9 cellular contexts compared by ENCODE assay signal in the genomic region with DNA sequence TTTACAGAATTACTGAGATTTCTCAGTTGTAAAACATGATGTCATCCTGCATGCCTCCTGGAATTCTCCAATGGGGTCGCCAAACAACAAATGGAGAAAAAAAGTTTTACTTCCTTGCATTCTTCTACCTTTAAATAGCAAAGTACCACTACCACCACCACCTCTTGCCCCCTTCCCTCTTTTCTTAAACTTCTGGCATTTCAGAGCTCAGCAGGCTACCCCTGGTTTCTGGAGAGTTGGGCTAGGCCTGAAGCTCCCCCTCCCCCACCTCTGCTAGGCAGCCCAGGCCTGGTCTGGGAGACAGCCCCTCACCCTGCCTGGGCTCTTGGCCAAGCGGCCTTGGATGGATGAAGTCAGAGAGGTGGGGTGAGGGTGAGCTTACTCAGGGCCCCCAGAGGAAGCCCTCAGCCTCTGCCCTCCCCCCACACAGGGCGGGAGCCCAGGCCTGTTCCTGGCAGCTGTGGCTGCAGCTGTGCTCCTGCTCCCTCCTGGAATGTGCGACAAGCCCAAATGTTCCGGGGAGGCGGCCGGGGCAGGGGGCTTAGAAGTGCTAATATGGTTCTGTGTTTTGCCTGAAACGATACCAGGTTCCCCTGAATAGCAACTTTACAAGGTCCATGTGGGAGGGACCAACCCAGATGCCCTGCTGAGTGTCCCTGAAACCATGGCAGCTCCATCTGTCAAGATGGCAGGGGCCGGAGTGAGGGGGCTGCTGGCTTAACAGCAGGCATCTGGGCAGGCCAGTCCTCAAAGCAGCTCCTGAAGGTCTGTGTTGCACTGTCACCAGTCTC. TPM values are rescaled to one million over a fixed set of nuclear protein-coding genes. Genes with fewer than 3 reads are reported as not detected.
DNase-seq lines count a peak whose midpoint lies in the region; ATAC-seq, FAIRE-seq and TF ChIP-seq lines count a peak whose summit lies in the region.
"Had no signal": no experiment of that assay in that cellular context is flagged by ENCODE, and none has a peak within 500 bp of the region (broad histone marks: within the 10 kb centered on the region; RNA-seq: fewer than 3 reads in every experiment).

No MANE protein-coding gene starts in this region.

- ATAC-seq in lower lobe of right lung (peak in 1 of 2 donors; percentile 38), GM18505 (IDR thresholded peaks at IDR 0.05; ENCODE audit: unreplicated experiment) (no peak), GM21423 (IDR thresholded peaks at IDR 0.05; ENCODE audit: unreplicated experiment) (no peak)
- ATAC-seq: HCT116 had no signal

- peaks cover 32% of the 10 kb centered on the region for H3K4me1 ChIP-seq in lower lobe of right lung
- peaks cover 8 to 26% of the 10 kb centered on the region in 2 donors for H3K4me1 ChIP-seq in thyroid gland
- peaks cover 0 to 3% of the 10 kb centered on the region in 2 donors for H3K4me1 ChIP-seq in small intestine (ENCODE audit: control insufficient read depth in 2 of 2, insufficient read depth in 1 of 2, low read depth in 1 of 2, low read length in 1 of 2)

- intact Hi-C loops in dorsolateral prefrontal cortex (cut with DNase I) = loop anchor here (10.0 kb wide), 2 partner anchors 138 to 158 kb away; no protein-coding TSS in a partner anchor
- intact Hi-C loops in lower lobe of right lung (cut with DNase I) = no loop called here
- intact Hi-C loops in thyroid gland (cut with DNase I) = loop anchor here (10.0 kb wide), 1 partner anchor 208 kb away; the partner anchor contains the start of gene OR2S2

- no peaks in the 10 kb centered on the region for H3K27me3 ChIP-seq in dorsolateral prefrontal cortex
- H3K27me3 ChIP-seq in lower lobe of right lung (ENCODE audit: low read depth) = no peaks in the 10 kb centered on the region
- H3K27me3 ChIP-seq in thyroid gland = no peaks in the 10 kb centered on the region
- H3K27me3 ChIP-seq in small intestine (ENCODE audit: control insufficient read depth in 2 of 2, insufficient read depth in 2 of 2, low read length in 2 of 2) = no peaks in the 10 kb centered on the region

- no peaks in the 10 kb centered on the region for H3K36me3 ChIP-seq in lower lobe of right lung
- no peaks in the 10 kb centered on the region for H3K36me3 ChIP-seq in thyroid gland
- H3K36me3 ChIP-seq in small intestine (ENCODE audit: control insufficient read depth in 2 of 2, insufficient read depth in 2 of 2, low read length in 2 of 2) = no peaks in the 10 kb centered on the region

- TF ChIP-seq CTCF in dorsolateral prefrontal cortex (IDR thresholded peaks at IDR 0.05 in 54 of 56, conservative IDR thresholded peaks at IDR 0.05 in 2 of 56; ENCODE audit: low read depth in 1 of 56, partially characterized antibody in 56 of 56) (peak in 1 of 56 donors; percentile 8), lower lobe of right lung (IDR thresholded peaks at IDR 0.05) (no peak), thyroid gland (IDR thresholded peaks at IDR 0.05) (no peak)

- H3K9me3 ChIP-seq in lower lobe of right lung (no peaks in the 10 kb centered on the region), thyroid gland (no peaks in the 10 kb centered on the region), small intestine (ENCODE audit: control insufficient read depth, low read depth) (no peaks in the 10 kb centered on the region)

- H3K27ac ChIP-seq in dorsolateral prefrontal cortex (peak overlapping the region in 58 of 59 donors; percentile 56 to 95 (median 86)), lower lobe of right lung (peak overlapping the region; percentile 69), thyroid gland (peak overlapping the region; percentile 42 to 84 (median 71)), small intestine (ENCODE audit: low read depth in 1 of 2, low read length in 1 of 2) (peak overlapping the region in 1 of 2 donors; percentile 73)

- WGBS in thyroid gland, 2 donors = 12 to 28% methylated on average over 4 to 8 of the region's 9 CpGs
- 51 to 84% (median 83%) methylated on average over 9 of the region's 9 CpGs for WGBS in small intestine, 3 donors

- no peak for FAIRE-seq in small intestine (lab: Jason Lieb, UNC)

- peak; percentile 92 for DNase-seq in LHCN-M2 (ENCODE audit: low read depth)
- DNase-seq in dorsolateral prefrontal cortex = peak in 6 of 10 donors; percentile 42 to 70 (median 60)
- no peak for DNase-seq in lower lobe of right lung
- peak; percentile 95 to 96 for DNase-seq in thyroid gland
- DNase-seq in NAMALWA (ENCODE audit: low spot score) = no peak
- no peak for DNase-seq in small intestine

- TF ChIP-seq POLR2A in thyroid gland (IDR thresholded peaks at IDR 0.05) = peak in 1 of 2 donors; percentile 17
- TF ChIP-seq POLR2A in GM18505 (IDR thresholded peaks at IDR 0.05; ENCODE audit: borderline replicate concordance, extremely low read depth, insufficient read depth, insufficient read length) = no peak

- H3K4me3 ChIP-seq in dorsolateral prefrontal cortex = peak overlapping the region in 1 of 59 donors; percentile 20
- H3K4me3 ChIP-seq in lower lobe of right lung = no peak overlapping the region
- H3K4me3 ChIP-seq in thyroid gland (replicated peaks in 1 of 3) = no peak overlapping the region
- H3K4me3 ChIP-seq in small intestine (ENCODE audit: low read depth in 1 of 2, low read length in 2 of 2) = no peak overlapping the region

RNA-seq across cellular contexts. Expression of gene CCIN, which starts 5.9 kb away (rescaled TPM):
- total RNA-seq in LHCN-M2 (2014; rRNA removed) (1.2 and 1.8 TPM in 2 replicates), dorsolateral prefrontal cortex (1 to 10 TPM in 12 of 120 experiments, under 1 TPM in 83, not detected in 25; 0.19 to 3.6 (median 0.52) TPM), lower lobe of right lung (0.18 TPM), thyroid gland (under 1 TPM in 1 of 4 donors, not detected in 3; 0.40 TPM)
- 2.2 TPM for polyA plus RNA-seq in LHCN-M2 (2012)
- under 1 TPM in 1 of 3 donors, not detected in 2; 0.04 TPM for polyA plus RNA-seq in small intestine

RNA-seq across cellular contexts. Expression of gene GLIPR2, which starts 26.7 kb away (rescaled TPM):
- total RNA-seq in LHCN-M2 (2014; rRNA removed) = 29.6 and 38.3 TPM in 2 replicates
- polyA plus RNA-seq in LHCN-M2 (2012) = 44.3 TPM
- 10 to 100 TPM in 75 of 120 experiments, 1 to 10 TPM in 45; 4.1 to 41.0 (median 11.6) TPM for total RNA-seq in dorsolateral prefrontal cortex
- total RNA-seq in lower lobe of right lung = 108 TPM
- 10 to 100 TPM; 15.6 to 25.1 (median 20.4) TPM for total RNA-seq in thyroid gland
- 10 to 100 TPM in 2 of 3 donors, 1 to 10 TPM in 1; 3.4 to 22.3 (median 13.0) TPM for polyA plus RNA-seq in small intestine

RNA-seq across cellular contexts. Expression of gene CLTA, which starts 27.5 kb away (rescaled TPM):
- total RNA-seq in LHCN-M2 (2014; rRNA removed) = 418 and 464 TPM in 2 replicates
- 483 TPM for polyA plus RNA-seq in LHCN-M2 (2012)
- 100 to 1,000 TPM in 119 of 120 experiments, 10 to 100 TPM in 1; 76.4 to 215 (median 173) TPM for total RNA-seq in dorsolateral prefrontal cortex
- 177 TPM for total RNA-seq in lower lobe of right lung
- 100 to 1,000 TPM; 215 to 373 (median 259) TPM for total RNA-seq in thyroid gland
- 100 to 1,000 TPM; 176 to 279 (median 276) TPM for polyA plus RNA-seq in small intestine

Comparison
In these comparisons a context has a peak if more than half of its experiments do, and no peak if none do; other contexts are left out.
1. DNase-seq: peak in LHCN-M2 (single experiment), dorsolateral prefrontal cortex (6 of 10) and thyroid gland (2 of 2); none in lower lobe of right lung (single experiment), NAMALWA (single experiment) and small intestine (single experiment).